Comparison of ENCODE assay signal across 1 cellular context in the genomic region with DNA sequence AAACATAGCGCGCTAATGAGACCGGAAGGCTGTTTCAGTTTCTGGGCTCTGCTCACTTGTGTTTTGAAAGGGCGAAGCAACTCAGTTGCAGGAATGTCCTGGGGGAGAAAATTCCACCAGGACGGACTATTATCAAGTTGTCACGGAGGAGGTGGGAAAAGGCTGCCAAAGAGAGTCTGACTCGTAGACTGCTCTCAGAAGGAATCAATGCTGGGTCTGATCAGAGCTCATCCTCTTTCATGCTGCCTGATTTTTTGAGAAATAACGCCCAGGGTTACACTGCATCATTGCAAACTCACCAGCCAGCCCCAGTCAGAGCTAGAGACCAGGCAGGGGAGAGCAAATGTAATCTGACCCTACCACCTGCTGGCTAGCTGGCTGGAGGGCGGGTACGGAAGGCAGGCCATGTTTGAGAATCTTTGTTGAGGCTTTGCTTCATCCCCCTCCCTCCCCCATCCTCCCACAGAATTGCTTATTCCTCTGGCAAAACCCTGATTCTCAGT.
TF ChIP-seq lines count a peak whose summit lies in the region.

No MANE protein-coding gene starts in this region.

TF ChIP-seq in H1, 55 proteins besides CTCF, POLR2A, EP300 and RAD21 (continued from another document):
- TF ChIP-seq SP1 (IDR thresholded peaks at IDR 0.05; ENCODE audit: low read depth, low read length) (peak; percentile 66), CEBPB (IDR thresholded peaks at IDR 0.05; ENCODE audit: low read depth, low read length) (no peak), GTF2F1 (IDR thresholded peaks at IDR 0.05; ENCODE audit: borderline replicate concordance, low read depth, low read length) (no peak), POLR2AphosphoS5 (IDR thresholded peaks at IDR 0.05; ENCODE audit: low read depth, low read length) (0 out of 2 replicates have a peak, but pooled peaks have one; percentile 31), TBP (IDR thresholded peaks at IDR 0.05; ENCODE audit: low read depth, low read length) (0 out of 2 replicates have a peak, but pooled peaks have one; percentile 52), SP4 (IDR thresholded peaks at IDR 0.05; ENCODE audit: low read length) (no peak), ASH2L (IDR thresholded peaks at IDR 0.05; ENCODE audit: low read length) (peak; percentile 94), BACH1 (IDR thresholded peaks at IDR 0.05; ENCODE audit: low read length) (0 out of 2 replicates have a peak, but pooled peaks have one; percentile 30)
TF ChIP-seq in H1: peak in this region for 11.
